In the genomic region with DNA sequence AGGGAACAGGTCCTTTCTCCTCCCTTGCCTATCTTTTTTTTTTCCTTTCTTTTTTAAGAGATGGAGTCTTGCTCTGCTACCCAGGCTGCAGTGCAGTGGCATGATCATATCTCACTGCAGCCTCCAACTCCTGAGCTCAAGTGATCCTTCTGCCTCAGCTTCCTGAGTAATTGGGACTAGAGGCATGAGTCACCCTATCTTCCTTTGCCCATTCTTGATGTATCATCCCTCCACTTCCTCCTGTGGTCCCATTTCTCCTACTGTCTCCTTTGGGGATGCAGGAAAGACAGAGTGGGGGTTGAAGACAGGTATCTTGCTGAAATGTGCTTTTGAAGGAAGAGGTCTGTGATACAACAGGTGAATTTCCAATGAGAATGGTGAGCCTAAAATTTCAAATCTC, we compare ENCODE assay signal across 16 cellular contexts.
A peak's percentile ranks its signal among the peaks of the same experiment; 100 is the strongest.
DNase-seq lines count a peak whose midpoint lies in the region; ATAC-seq lines count a peak whose summit lies in the region.
"Had no signal": no experiment of that assay in that cellular context is flagged by ENCODE, and none has a peak within 500 bp of the region (broad histone marks: within the 10 kb centered on the region; RNA-seq: fewer than 3 reads in every experiment).

No MANE protein-coding gene starts in this region.

- H3K9me3 Mint-ChIP-seq in activated T-cell treated with anti-CD3 and anti-CD28 coated beads, Interleukin-2, amount 50 U/mL, for 24 hours: no peaks in the 10 kb centered on the region
- no peaks in the 10 kb centered on the region for H3K9me3 Mint-ChIP-seq in stimulated activated naive CD8-positive, alpha-beta T cell treated with anti-CD3 and anti-CD28 coated beads, Interleukin-15, amount 100 ng/mL, for 72 hours
- H3K9me3 Mint-ChIP-seq: T-cell had no signal

- peak overlapping the region; percentile 70 for H3K27ac Mint-ChIP-seq in activated T-cell treated with anti-CD3 and anti-CD28 coated beads, Interleukin-2, amount 50 U/mL, for 24 hours
- H3K27ac Mint-ChIP-seq in stimulated activated naive CD8-positive, alpha-beta T cell treated with anti-CD3 and anti-CD28 coated beads, Interleukin-15, amount 100 ng/mL, for 72 hours: peak overlapping the region; percentile 11 to 29

- H3K27ac ChIP-seq in epithelial cell of prostate: peak overlapping the region; percentile 28
- H3K27ac ChIP-seq: gastrocnemius medialis, upper lobe of right lung had no signal

- no peak overlapping the region for H3K4me3 Mint-ChIP-seq in activated T-cell treated with anti-CD3 and anti-CD28 coated beads, Interleukin-2, amount 50 U/mL, for 24 hours
- no peak overlapping the region for H3K4me3 Mint-ChIP-seq in stimulated activated naive CD8-positive, alpha-beta T cell treated with anti-CD3 and anti-CD28 coated beads, Interleukin-15, amount 100 ng/mL, for 72 hours
- H3K4me3 Mint-ChIP-seq: T-cell had no signal

- peaks cover 56% of the 10 kb centered on the region for H3K4me1 Mint-ChIP-seq in activated T-cell treated with anti-CD3 and anti-CD28 coated beads, Interleukin-2, amount 50 U/mL, for 24 hours (ENCODE audit: low read depth)
- H3K4me1 Mint-ChIP-seq in stimulated activated naive CD8-positive, alpha-beta T cell treated with anti-CD3 and anti-CD28 coated beads, Interleukin-15, amount 100 ng/mL, for 72 hours: peaks cover 55% of the 10 kb centered on the region

- no peaks in the 10 kb centered on the region for H3K27me3 Mint-ChIP-seq in activated T-cell treated with anti-CD3 and anti-CD28 coated beads, Interleukin-2, amount 50 U/mL, for 24 hours
- no peaks in the 10 kb centered on the region for H3K27me3 Mint-ChIP-seq in stimulated activated naive CD8-positive, alpha-beta T cell treated with anti-CD3 and anti-CD28 coated beads, Interleukin-15, amount 100 ng/mL, for 72 hours
- H3K27me3 Mint-ChIP-seq: T-cell had no signal

- DNase-seq in activated T-cell treated with anti-CD3 and anti-CD28 coated beads, Interleukin-2, amount 50 U/mL, for 24 hours: no peak
- DNase-seq in activated T-cell treated with anti-CD3 and anti-CD28 coated beads for 4 hours (no peak), OCI-M1 (lab: John Stamatoyannopoulos, UW) (peak; percentile 12), epithelial cell of prostate (ENCODE audit: low read depth, low spot score) (no peak), NCI-H1417 treated with DMSO at 0.1 percent for 48 hours (lab: John Stamatoyannopoulos, UW) (no peak), amygdala (lab: John Stamatoyannopoulos, UW) (no peak), NK-92 (lab: John Stamatoyannopoulos, UW; ENCODE audit: unreplicated experiment) (no peak)
- DNase-seq in stimulated activated naive CD8-positive, alpha-beta T cell treated with anti-CD3 and anti-CD28 coated beads, Interleukin-15, amount 100 ng/mL, for 72 hours: no peak
- DNase-seq: activated CD4-positive, alpha-beta T cell treated with anti-CD3 and anti-CD28 coated beads for 4 hours; activated naive CD4-positive, alpha-beta T cell; AML-193; gastrocnemius medialis; NCI-H2029 treated with DMSO at 0.1 percent for 48 hours; NK-92 treated with Interleukin-12 subunit alpha and Interleukin-12 subunit beta, amount 100 ng/mL, for 24 hours; T-cell; upper lobe of right lung had no signal

- ATAC-seq in stimulated activated naive CD8-positive, alpha-beta T cell treated with anti-CD3 and anti-CD28 coated beads, Interleukin-15, amount 100 ng/mL, for 72 hours: no peak
- ATAC-seq: gastrocnemius medialis, T-cell, upper lobe of right lung had no signal

- peaks cover 94% of the 10 kb centered on the region for H3K36me3 Mint-ChIP-seq in activated T-cell treated with anti-CD3 and anti-CD28 coated beads, Interleukin-2, amount 50 U/mL, for 24 hours (ENCODE audit: low read depth)
